ENCODE assay signal across 28 cellular contexts in genomic region chr15:35555244-35555643, GRCh38.
"Had no signal": no experiment of that assay in that cellular context is flagged by ENCODE, and none has a peak within 500 bp of the region (broad histone marks: within the 10 kb centered on the region; RNA-seq: fewer than 3 reads in every experiment).

No MANE protein-coding gene starts in this region.

- H3K36me3 Mint-ChIP-seq: stimulated activated effector memory CD8-positive, alpha-beta T cell treated with anti-CD3 and anti-CD28 coated beads, Interleukin-12 subunit alpha, Interleukin-12 subunit beta, amount 100 ng/mL, for 72 hours; stimulated activated memory B cell treated with anti-CD40 and anti-IgM and Interleukin-4, amounts not matched to agents 10 μg/mL and 1 μg/mL and 100 μg/mL, for 72 hours; stimulated activated naive B cell treated with anti-CD40 and anti-IgM and Interleukin-4, amounts not matched to agents 10 μg/mL and 1 μg/mL and 100 μg/mL, for 72 hours had no signal

- FAIRE-seq: urothelium cell line had no signal

- H3K27ac Mint-ChIP-seq: stimulated activated effector memory CD8-positive, alpha-beta T cell treated with anti-CD3 and anti-CD28 coated beads, Interleukin-12 subunit alpha, Interleukin-12 subunit beta, amount 100 ng/mL, for 72 hours; stimulated activated memory B cell treated with anti-CD40 and anti-IgM and Interleukin-4, amounts not matched to agents 10 μg/mL and 1 μg/mL and 100 μg/mL, for 72 hours; stimulated activated naive B cell treated with anti-CD40 and anti-IgM and Interleukin-4, amounts not matched to agents 10 μg/mL and 1 μg/mL and 100 μg/mL, for 72 hours; stimulated activated naive CD8-positive, alpha-beta T cell treated with anti-CD3 and anti-CD28 coated beads, Interleukin-15, amount 100 ng/mL, for 72 hours; stimulated activated naive CD8-positive, alpha-beta T cell treated with anti-CD3 and anti-CD28 coated beads, Interleukin-15, Interleukin-2, amounts not matched to agents 100 ng/mL and 50 ng/mL, for 24 hours had no signal

- H3K4me3 Mint-ChIP-seq: stimulated activated effector memory CD8-positive, alpha-beta T cell treated with anti-CD3 and anti-CD28 coated beads, Interleukin-12 subunit alpha, Interleukin-12 subunit beta, amount 100 ng/mL, for 72 hours; stimulated activated memory B cell treated with anti-CD40 and anti-IgM and Interleukin-4, amounts not matched to agents 10 μg/mL and 1 μg/mL and 100 μg/mL, for 72 hours; stimulated activated naive B cell treated with anti-CD40 and anti-IgM and Interleukin-4, amounts not matched to agents 10 μg/mL and 1 μg/mL and 100 μg/mL, for 72 hours; stimulated activated naive CD8-positive, alpha-beta T cell treated with anti-CD3 and anti-CD28 coated beads, Interleukin-15, amount 100 ng/mL, for 72 hours; stimulated activated naive CD8-positive, alpha-beta T cell treated with anti-CD3 and anti-CD28 coated beads, Interleukin-15, Interleukin-2, amounts not matched to agents 100 ng/mL and 50 ng/mL, for 24 hours had no signal

- H3K27me3 Mint-ChIP-seq: stimulated activated memory B cell treated with anti-CD40 and anti-IgM and Interleukin-4, amounts not matched to agents 10 μg/mL and 1 μg/mL and 100 μg/mL, for 72 hours; stimulated activated naive B cell treated with anti-CD40 and anti-IgM and Interleukin-4, amounts not matched to agents 10 μg/mL and 1 μg/mL and 100 μg/mL, for 72 hours; stimulated activated naive CD8-positive, alpha-beta T cell treated with anti-CD3 and anti-CD28 coated beads, Interleukin-15, amount 100 ng/mL, for 72 hours; stimulated activated naive CD8-positive, alpha-beta T cell treated with anti-CD3 and anti-CD28 coated beads, Interleukin-15, Interleukin-2, amounts not matched to agents 100 ng/mL and 50 ng/mL, for 24 hours had no signal

- H3K4me1 Mint-ChIP-seq: stimulated activated effector memory CD8-positive, alpha-beta T cell treated with anti-CD3 and anti-CD28 coated beads, Interleukin-12 subunit alpha, Interleukin-12 subunit beta, amount 100 ng/mL, for 72 hours; stimulated activated memory B cell treated with anti-CD40 and anti-IgM and Interleukin-4, amounts not matched to agents 10 μg/mL and 1 μg/mL and 100 μg/mL, for 72 hours; stimulated activated naive B cell treated with anti-CD40 and anti-IgM and Interleukin-4, amounts not matched to agents 10 μg/mL and 1 μg/mL and 100 μg/mL, for 72 hours; stimulated activated naive CD8-positive, alpha-beta T cell treated with anti-CD3 and anti-CD28 coated beads, Interleukin-15, amount 100 ng/mL, for 72 hours had no signal

- ATAC-seq: stimulated activated effector memory CD8-positive, alpha-beta T cell treated with anti-CD3 and anti-CD28 coated beads, Interleukin-12 subunit alpha, Interleukin-12 subunit beta, amount 100 ng/mL, for 72 hours; stimulated activated memory B cell treated with anti-CD40 and anti-IgM and Interleukin-4, amounts not matched to agents 10 μg/mL and 1 μg/mL and 100 μg/mL, for 72 hours; stimulated activated naive B cell treated with anti-CD40 and anti-IgM and Interleukin-4, amounts not matched to agents 10 μg/mL and 1 μg/mL and 100 μg/mL, for 72 hours; stimulated activated naive CD8-positive, alpha-beta T cell treated with anti-CD3 and anti-CD28 coated beads, Interleukin-15, amount 100 ng/mL, for 72 hours; stimulated activated naive CD8-positive, alpha-beta T cell treated with anti-CD3 and anti-CD28 coated beads, Interleukin-15, Interleukin-2, amounts not matched to agents 100 U/mL and 50 U/mL, for 24 hours; upper lobe of right lung had no signal

- H3K4me1 ChIP-seq: suprapubic skin, testis, tibial nerve, transverse colon, upper lobe of left lung, upper lobe of right lung, uterus, vagina had no signal

- H3K9me3 ChIP-seq: stomach, suprapubic skin, testis, thoracic aorta, thyroid gland, tibial artery, tibial nerve, transverse colon, upper lobe of left lung, upper lobe of right lung, uterus, vagina had no signal

- H3K9me3 Mint-ChIP-seq: stimulated activated effector memory CD8-positive, alpha-beta T cell treated with anti-CD3 and anti-CD28 coated beads, Interleukin-12 subunit alpha, Interleukin-12 subunit beta, amount 100 ng/mL, for 72 hours; stimulated activated memory B cell treated with anti-CD40 and anti-IgM and Interleukin-4, amounts not matched to agents 10 μg/mL and 1 μg/mL and 100 μg/mL, for 72 hours; stimulated activated naive B cell treated with anti-CD40 and anti-IgM and Interleukin-4, amounts not matched to agents 10 μg/mL and 1 μg/mL and 100 μg/mL, for 72 hours; stimulated activated naive CD8-positive, alpha-beta T cell treated with anti-CD3 and anti-CD28 coated beads, Interleukin-15, Interleukin-2, amounts not matched to agents 100 ng/mL and 50 ng/mL, for 24 hours had no signal

- H3K27ac ChIP-seq: stomach, suprapubic skin, testis, thoracic aorta, thyroid gland, tibial artery, tibial nerve, transverse colon, upper lobe of left lung, upper lobe of right lung, uterus, vagina had no signal

- H3K27me3 ChIP-seq: stomach, suprapubic skin, testis, thyroid gland, tibial artery, tibial nerve, transverse colon, upper lobe of left lung, upper lobe of right lung, uterus, vagina had no signal

- H3K36me3 ChIP-seq: stomach, suprapubic skin, thoracic aorta, thyroid gland, tibial artery, tibial nerve, transverse colon, upper lobe of left lung, upper lobe of right lung, uterus, vagina had no signal

- H3K4me3 ChIP-seq: stomach, suprapubic skin, testis, thoracic aorta, thyroid gland, tibial artery, tibial nerve, transverse colon, upper lobe of left lung, upper lobe of right lung, uterus, vagina had no signal

- DNase-seq: stimulated activated CD4-positive, alpha-beta T cell treated with anti-CD3 and anti-CD28 coated beads, Interleukin-2, amount 100 ng/mL, for 48 hours; stimulated activated CD4-positive, alpha-beta T cell treated with anti-CD3 and anti-CD28 coated beads, Interleukin-4, amount 100 ng/mL, for 1 hour; stimulated activated CD4-positive, alpha-beta T cell treated with anti-CD3 and anti-CD28 coated beads, Interleukin-4, amount 100 ng/mL, for 24 hours; stimulated activated CD4-positive, alpha-beta T cell treated with anti-CD3 and anti-CD28 coated beads, Interleukin-4, amount 100 ng/mL, for 4 hours; stimulated activated CD8-positive, alpha-beta memory T cell treated with anti-CD3 and anti-CD28 coated beads, Interleukin-4, amount 100 ng/mL, for 48 hours; stimulated activated naive B cell treated with anti-CD40 and anti-IgM and Interleukin-4, amounts not matched to agents 10 μg/mL and 1 μg/mL and 100 μg/mL, for 72 hours; stimulated activated naive CD4-positive, alpha-beta T cell; stimulated activated naive CD4-positive, alpha-beta T cell treated with Interleukin-2 at 50 U/mL for 16 hours; stimulated activated naive CD8-positive, alpha-beta T cell treated with anti-CD3 and anti-CD28 coated beads, Interleukin-15, amount 100 ng/mL, for 72 hours; stimulated activated naive CD8-positive, alpha-beta T cell treated with anti-CD3 and anti-CD28 coated beads, Interleukin-15, Interleukin-2, amounts not matched to agents 100 U/mL and 50 U/mL, for 24 hours; stomach; substantia nigra; testis; thyroid gland; tibial artery; transverse colon; trophoblast cell; upper lobe of left lung; upper lobe of right lung; uterus had no signal
